In genomic region chr3:12557472-12558105, GRCh38 we compare ENCODE assay signal across 8 cellular contexts. TPM values are rescaled to one million over a fixed set of nuclear protein-coding genes. Genes with fewer than 3 reads are reported as not detected.
DNase-seq lines count a peak whose midpoint lies in the region; ATAC-seq and TF ChIP-seq lines count a peak whose summit lies in the region.

No MANE protein-coding gene starts in this region.

- H3K36me3 ChIP-seq in A673 (ENCODE audit: insufficient read depth, low read length, poor library complexity, severe bottlenecking), result no peaks in the 10 kb centered on the region

- CTCF ChIA-PET in A673 (lab: Charles Lee), result no interaction called here

- DNase-seq in A673 (ENCODE audit: low spot score) (peak; percentile 15), glomerular visceral epithelial cell (ENCODE audit: extremely low spot score) (peak; percentile 19), skeletal muscle cell (ENCODE audit: low read depth) (no peak), NCI-H2171 treated with DMSO at 0.1 percent for 48 hours (lab: John Stamatoyannopoulos, UW) (no peak)

- no peak for TF ChIP-seq CTCF in A673 (conservative IDR thresholded peaks at IDR 0.05; ENCODE audit: low read depth, low read length)
- no peak for TF ChIP-seq CTCF in WI38 (IDR thresholded peaks at IDR 0.05; ENCODE audit: low read depth, low read length)

- ATAC-seq in GM21528 (IDR thresholded peaks at IDR 0.05; ENCODE audit: low FRiP score, unreplicated experiment), result peak; percentile 2
- no peak for ATAC-seq in GM21390 (IDR thresholded peaks at IDR 0.05; ENCODE audit: unreplicated experiment)
- ATAC-seq in HG03442 (IDR thresholded peaks at IDR 0.05; ENCODE audit: unreplicated experiment), result no peak

- intact Hi-C loops in A673 (cut with micrococcal nuclease; ENCODE audit: unreplicated experiment), result loop anchor here (5.0 kb wide), 1 partner anchor 105 kb away; the partner anchor contains the start of gene RAF1

- peak overlapping the region; percentile 94 for H3K27ac ChIP-seq in A673 (ENCODE audit: low read depth, low read length, poor library complexity, severe bottlenecking)

- peak overlapping the region; percentile 85 for H3K4me3 ChIP-seq in A673 (ENCODE audit: low read depth, low read length, poor library complexity, severe bottlenecking)
- H3K4me3 ChIP-seq in WI38 (ENCODE audit: low read depth, low read length), result peak overlapping the region; percentile 85
- H3K4me3 ChIP-seq in skeletal muscle cell (ENCODE audit: low read depth, low read length), result peak overlapping the region; percentile 87

- no peaks in the 10 kb centered on the region for H3K27me3 ChIP-seq in A673 (replicated peaks; ENCODE audit: insufficient read depth, low read depth, low read length, poor library complexity)

- peaks cover 10% of the 10 kb centered on the region for H3K4me1 ChIP-seq in A673 (ENCODE audit: insufficient read depth, low read length, poor library complexity, severe bottlenecking)

- POLR2A ChIA-PET in A673 (lab: Charles Lee; ENCODE audit: low non-redundant PET), result no interaction called here

- BruUV-seq in A673 (replicated peaks; lab: Mats Ljungman, UMichigan), result TSS peak; percentile 37

- H3K9me3 ChIP-seq in A673 (ENCODE audit: low read depth, low read length, poor library complexity, severe bottlenecking), result no peaks in the 10 kb centered on the region

RNA-seq across cellular contexts. Expression of gene MKRN2, which starts 0.7 kb away (rescaled TPM):
- 45.7 and 47.3 TPM in 2 replicates for total RNA-seq in A673 (2021)

RNA-seq across cellular contexts. Expression of gene MKRN2OS, which starts 12.3 kb away (rescaled TPM):
- total RNA-seq in A673 (2021), result not detected in 2 replicates

Comparison
In these comparisons a context has a peak if more than half of its experiments do, and no peak if none do; other contexts are left out.
1. DNase-seq: peak in A673 (single experiment) and glomerular visceral epithelial cell (single experiment); none in skeletal muscle cell (single experiment) and NCI-H2171 treated with DMSO at 0.1 percent for 48 hours (single experiment).
2. Peak in every context shown above with its lines, with median percentiles within 50 percentile points of each other: H3K4me3 ChIP-seq.